Comparison of ENCODE assay signal across 22 cellular contexts in genomic region chr4:7013171-7013570, GRCh38.
"Had no signal": no experiment of that assay in that cellular context is flagged by ENCODE, and none has a peak within 500 bp of the region (broad histone marks: within the 10 kb centered on the region; RNA-seq: fewer than 3 reads in every experiment).

No MANE protein-coding gene starts in this region.

- H3K4me3 ChIP-seq: cardiac muscle cell, esophagus muscularis mucosa, gastroesophageal sphincter, heart right ventricle, neural progenitor cell, psoas muscle, tibial nerve had no signal

- DNase-seq: activated CD4-positive, alpha-beta T cell treated with anti-CD3 and anti-CD28 coated beads for 36 hours; activated CD4-positive, alpha-beta T cell treated with anti-CD3 and anti-CD28 coated beads, Interleukin-2, amount 50 U/mL, for 48 hours; activated naive CD4-positive, alpha-beta T cell; activated naive CD8-positive, alpha-beta T cell treated with anti-CD3 and anti-CD28 coated beads, Interleukin-2, amount 10 ng/mL, durations not matched to agents 7 days and 5 days; activated T-cell treated with anti-CD3 and anti-CD28 coated beads for 4 hours; amygdala; dermis blood vessel endothelial cell; effector memory CD4-positive, alpha-beta T cell; heart right ventricle; immature natural killer cell; kidney glomerular epithelial cell; left ventricle myocardium superior; psoas muscle; right cardiac atrium; small intestine; stimulated activated CD4-positive, alpha-beta T cell treated with anti-CD3 and anti-CD28 coated beads, Interleukin-4, amount 100 ng/mL, for 24 hours; stimulated activated naive CD4-positive, alpha-beta T cell had no signal

- H2AFZ ChIP-seq: neural progenitor cell had no signal

- H3K9me3 Mint-ChIP-seq: activated naive CD8-positive, alpha-beta T cell treated with anti-CD3 and anti-CD28 coated beads, Interleukin-2, amount 10 ng/mL, durations not matched to agents 7 days and 5 days; immature natural killer cell; neural progenitor cell had no signal

- H3K27me3 ChIP-seq: cardiac muscle cell, esophagus muscularis mucosa, gastroesophageal sphincter, heart right ventricle, neural progenitor cell, tibial nerve had no signal

- H3K4me2 ChIP-seq: neural progenitor cell had no signal

- H3K4me1 Mint-ChIP-seq: immature natural killer cell had no signal

- H3K27me3 Mint-ChIP-seq: activated CD4-positive, alpha-beta T cell treated with anti-CD3 and anti-CD28 coated beads for 36 hours; activated naive CD8-positive, alpha-beta T cell treated with anti-CD3 and anti-CD28 coated beads, Interleukin-2, amount 10 ng/mL, durations not matched to agents 7 days and 5 days had no signal

- H3K9me3 ChIP-seq: esophagus muscularis mucosa, gastroesophageal sphincter, heart right ventricle, psoas muscle, tibial nerve had no signal

- H3K4me1 ChIP-seq: tibial nerve had no signal

- H3K36me3 ChIP-seq: neural progenitor cell had no signal

- H3K9ac ChIP-seq: neural progenitor cell had no signal

- ATAC-seq: gastroesophageal sphincter, heart right ventricle, left ventricle myocardium superior, psoas muscle, right cardiac atrium had no signal

- H3K27ac Mint-ChIP-seq: activated CD4-positive, alpha-beta T cell treated with anti-CD3 and anti-CD28 coated beads for 36 hours; activated naive CD8-positive, alpha-beta T cell treated with anti-CD3 and anti-CD28 coated beads, Interleukin-2, amount 10 ng/mL, durations not matched to agents 7 days and 5 days; immature natural killer cell; neural progenitor cell had no signal

- H3K4me3 Mint-ChIP-seq: activated CD4-positive, alpha-beta T cell treated with anti-CD3 and anti-CD28 coated beads for 36 hours; activated naive CD8-positive, alpha-beta T cell treated with anti-CD3 and anti-CD28 coated beads, Interleukin-2, amount 10 ng/mL, durations not matched to agents 7 days and 5 days; immature natural killer cell; neural progenitor cell had no signal

- H3K27ac ChIP-seq: cardiac muscle cell, esophagus muscularis mucosa, gastroesophageal sphincter, heart right ventricle, neural progenitor cell, psoas muscle, tibial nerve had no signal
